8 cellular contexts compared by ENCODE assay signal in genomic region chr6:26125015-26125690, GRCh38. TPM values are rescaled to one million over a fixed set of nuclear protein-coding genes. Genes with fewer than 3 reads are reported as not detected.
DNase-seq lines count a peak whose midpoint lies in the region; ATAC-seq lines count a peak whose summit lies in the region.

No MANE protein-coding gene starts in this region.

- WGBS in adipose tissue, 3 donors = 0 to 1% (median 1%) methylated on average over 14 of the region's 14 CpGs

- ATAC-seq in GM21619 (IDR thresholded peaks at IDR 0.05; ENCODE audit: unreplicated experiment) (no peak), HG03045 (IDR thresholded peaks at IDR 0.05; ENCODE audit: unreplicated experiment) (no peak)

- peak overlapping the region; percentile 40 for H3K27ac ChIP-seq in adipose tissue (ENCODE audit: low read depth, low read length)
- peak overlapping the region; percentile 88 for H3K27ac ChIP-seq in substantia nigra (ENCODE audit: low read depth, low read length, poor library complexity, severe bottlenecking)

- DNase-seq in NCI-H2227 (lab: John Stamatoyannopoulos, UW; ENCODE audit: unreplicated experiment) (peak; percentile 27), NCI-H2227 treated with DMSO at 0.1 percent for 48 hours (lab: John Stamatoyannopoulos, UW) (no peak), NCI-H526 treated with DMSO at 0.1 percent for 48 hours (lab: John Stamatoyannopoulos, UW) (peak; percentile 52), kidney glomerular epithelial cell (lab: John Stamatoyannopoulos, UW) (peak; percentile 14), substantia nigra (lab: John Stamatoyannopoulos, UW) (peak in 2 of 49 donors; percentile 10 to 15)

RNA-seq across cellular contexts. Expression of gene HFE, which starts 37.9 kb away (rescaled TPM):
- 1 to 10 TPM; 2.6 to 6.1 (median 3.3) TPM for polyA plus RNA-seq in adipose tissue
